29 cellular contexts compared by ENCODE assay signal in genomic region chr1:70311369-70311768, GRCh38.
"Had no signal": no experiment of that assay in that cellular context is flagged by ENCODE, and none has a peak within 500 bp of the region (broad histone marks: within the 10 kb centered on the region; RNA-seq: fewer than 3 reads in every experiment).

No MANE protein-coding gene starts in this region.

- H3K27ac Mint-ChIP-seq: natural killer cell; nephron; neural progenitor cell; progenitor cell of endocrine pancreas; stimulated activated memory B cell treated with anti-CD40 and anti-IgM and Interleukin-4, amounts not matched to agents 10 μg/mL and 1 μg/mL and 100 μg/mL, for 72 hours; stimulated activated naive CD8-positive, alpha-beta T cell treated with anti-CD3 and anti-CD28 coated beads, Interleukin-15, Interleukin-2, amounts not matched to agents 100 ng/mL and 50 ng/mL, for 24 hours had no signal

- H3K9me3 Mint-ChIP-seq: natural killer cell; nephron; neural progenitor cell; stimulated activated memory B cell treated with anti-CD40 and anti-IgM and Interleukin-4, amounts not matched to agents 10 μg/mL and 1 μg/mL and 100 μg/mL, for 72 hours; stimulated activated naive CD8-positive, alpha-beta T cell treated with anti-CD3 and anti-CD28 coated beads, Interleukin-15, Interleukin-2, amounts not matched to agents 100 ng/mL and 50 ng/mL, for 24 hours had no signal

- H3K4me3 ChIP-seq: neural progenitor cell, ovary, psoas muscle, right lobe of liver, sigmoid colon, stomach, thoracic aorta, thyroid gland, tibial nerve, upper lobe of left lung, vagina had no signal

- DNase-seq: natural killer cell; occipital lobe; ovary; posterior cingulate gyrus; psoas muscle; right cardiac atrium; right lobe of liver; sigmoid colon; small intestine; stimulated activated CD4-positive, alpha-beta T cell treated with anti-CD3 and anti-CD28 coated beads, Interleukin-15, amount 100 ng/mL, for 24 hours; stimulated activated CD4-positive, alpha-beta T cell treated with anti-CD3 and anti-CD28 coated beads, Interleukin-2, amount 100 ng/mL, for 24 hours; stimulated activated CD4-positive, alpha-beta T cell treated with anti-CD3 and anti-CD28 coated beads, Interleukin-2, amount 100 ng/mL, for 48 hours; stimulated activated CD4-positive, alpha-beta T cell treated with anti-CD3 and anti-CD28 coated beads, Interleukin-4, amount 100 ng/mL, for 4 hours; stimulated activated CD8-positive, alpha-beta memory T cell treated with anti-CD3 and anti-CD28 coated beads, Interleukin-4, amount 100 ng/mL, for 48 hours; stimulated activated naive CD4-positive, alpha-beta T cell treated with Interleukin-2 at 50 U/mL for 16 hours; stomach; thyroid gland; trophoblast cell; upper lobe of left lung had no signal

- H3K4me1 Mint-ChIP-seq: nephron; neural progenitor cell; stimulated activated memory B cell treated with anti-CD40 and anti-IgM and Interleukin-4, amounts not matched to agents 10 μg/mL and 1 μg/mL and 100 μg/mL, for 72 hours had no signal

- H3K27ac ChIP-seq: neural progenitor cell, ovary, parathyroid adenoma, psoas muscle, right lobe of liver, sigmoid colon, stomach, thoracic aorta, thyroid gland, tibial nerve, upper lobe of left lung, vagina had no signal

- H3K9me3 ChIP-seq: ovary, psoas muscle, right lobe of liver, sigmoid colon, stomach, thoracic aorta, thyroid gland, tibial nerve, upper lobe of left lung, vagina had no signal

- H3K4me3 Mint-ChIP-seq: natural killer cell; nephron; neural progenitor cell; stimulated activated memory B cell treated with anti-CD40 and anti-IgM and Interleukin-4, amounts not matched to agents 10 μg/mL and 1 μg/mL and 100 μg/mL, for 72 hours; stimulated activated naive CD8-positive, alpha-beta T cell treated with anti-CD3 and anti-CD28 coated beads, Interleukin-15, Interleukin-2, amounts not matched to agents 100 ng/mL and 50 ng/mL, for 24 hours had no signal

- H2AFZ ChIP-seq: neural progenitor cell, parathyroid adenoma had no signal

- H3K4me2 ChIP-seq: neural progenitor cell had no signal

- H3K4me1 ChIP-seq: neural progenitor cell, parathyroid adenoma, psoas muscle, sigmoid colon, thyroid gland, upper lobe of left lung, vagina had no signal

- H3K27me3 ChIP-seq: neural progenitor cell, ovary, right lobe of liver, sigmoid colon, stomach, thyroid gland, tibial nerve, upper lobe of left lung, vagina had no signal

- H3K36me3 ChIP-seq: neural progenitor cell, ovary had no signal

- H3K79me2 ChIP-seq: parathyroid adenoma had no signal

- ATAC-seq: natural killer cell; psoas muscle; right cardiac atrium; stimulated activated memory B cell treated with anti-CD40 and anti-IgM and Interleukin-4, amounts not matched to agents 10 μg/mL and 1 μg/mL and 100 μg/mL, for 72 hours had no signal

- H3K9ac ChIP-seq: neural progenitor cell, parathyroid adenoma had no signal

- FAIRE-seq: small intestine, urothelium cell line had no signal

- H3K36me3 Mint-ChIP-seq: natural killer cell had no signal

- H3K27me3 Mint-ChIP-seq: progenitor cell of endocrine pancreas; stimulated activated memory B cell treated with anti-CD40 and anti-IgM and Interleukin-4, amounts not matched to agents 10 μg/mL and 1 μg/mL and 100 μg/mL, for 72 hours; stimulated activated naive CD8-positive, alpha-beta T cell treated with anti-CD3 and anti-CD28 coated beads, Interleukin-15, Interleukin-2, amounts not matched to agents 100 ng/mL and 50 ng/mL, for 24 hours had no signal
